ENCODE assay signal across 21 cellular contexts in genomic region chr14:54127526-54127925, GRCh38.
A peak's percentile ranks its signal among the peaks of the same experiment; 100 is the strongest.
DNase-seq lines count a peak whose midpoint lies in the region; ATAC-seq and TF ChIP-seq lines count a peak whose summit lies in the region.
"Had no signal": no experiment of that assay in that cellular context is flagged by ENCODE, and none has a peak within 500 bp of the region (broad histone marks: within the 10 kb centered on the region; RNA-seq: fewer than 3 reads in every experiment).

No MANE protein-coding gene starts in this region.

- no peak for ATAC-seq in SK-N-SH treated with all-trans-retinoic acid at 6 μM for 48 hours
- no peak for ATAC-seq in HG03175 (IDR thresholded peaks at IDR 0.05; ENCODE audit: unreplicated experiment)
- ATAC-seq in left cardiac atrium, result no peak
- ATAC-seq in stimulated activated naive CD8-positive, alpha-beta T cell treated with anti-CD3 and anti-CD28 coated beads, Interleukin-15, amount 100 ng/mL, for 72 hours, result no peak
- ATAC-seq: body of pancreas had no signal

- TF ChIP-seq EP300 in SK-N-SH (IDR thresholded peaks at IDR 0.05; ENCODE audit: borderline replicate concordance in 1 of 2, low read depth in 1 of 2, low read length in 1 of 2), result no peak

- intact Hi-C loops in left cardiac atrium (cut with DNase I), result no loop called here

- POLR2A ChIA-PET in SK-N-SH (lab: Yijun Ruan, JAX), result no interaction called here

- no peaks in the 10 kb centered on the region for H4K20me1 ChIP-seq in SK-N-SH (ENCODE audit: insufficient read depth)

- no peak overlapping the region for H3K27ac ChIP-seq in SK-N-SH (ENCODE audit: low read depth in 2 of 2, low read length in 1 of 2)
- H3K27ac ChIP-seq: body of pancreas, coronary artery, right atrium auricular region had no signal

- no peak overlapping the region for H3K4me3 ChIP-seq in SK-N-SH (ENCODE audit: low read depth in 2 of 2, low read length in 1 of 2)
- H3K4me3 ChIP-seq: body of pancreas, coronary artery, lung, right atrium auricular region had no signal

- WGBS in SK-N-SH (ENCODE audit: low lambda C conversion rate), result 10% methylated on average over 2 of the region's 2 CpGs

- H3K4me3 Mint-ChIP-seq in stimulated activated naive CD8-positive, alpha-beta T cell treated with anti-CD3 and anti-CD28 coated beads, Interleukin-15, amount 100 ng/mL, for 72 hours, result no peak overlapping the region
- H3K4me3 Mint-ChIP-seq: activated naive CD4-positive, alpha-beta T cell treated with anti-CD3 and anti-CD28 coated beads, Interleukin-2, amount 50 U/mL, for 24 hours; naive B cell had no signal

- peaks cover 5 to 7% of the 10 kb centered on the region in 2 donors for H3K9me3 Mint-ChIP-seq in stimulated activated naive CD8-positive, alpha-beta T cell treated with anti-CD3 and anti-CD28 coated beads, Interleukin-15, amount 100 ng/mL, for 72 hours
- H3K9me3 Mint-ChIP-seq: activated naive CD4-positive, alpha-beta T cell treated with anti-CD3 and anti-CD28 coated beads, Interleukin-2, amount 50 U/mL, for 24 hours had no signal

- no peaks in the 10 kb centered on the region for H3K27me3 Mint-ChIP-seq in stimulated activated naive CD8-positive, alpha-beta T cell treated with anti-CD3 and anti-CD28 coated beads, Interleukin-15, amount 100 ng/mL, for 72 hours

- no peaks in the 10 kb centered on the region for H3K27me3 ChIP-seq in SK-N-SH (ENCODE audit: insufficient read depth)
- H3K27me3 ChIP-seq: body of pancreas, right atrium auricular region had no signal

- CTCF ChIA-PET in SK-N-SH (lab: Yijun Ruan, JAX), result no interaction called here

- no peaks in the 10 kb centered on the region for H3F3A ChIP-seq in SK-N-SH (replicated peaks; ENCODE audit: insufficient read depth)

- H3K4me1 Mint-ChIP-seq in stimulated activated naive CD8-positive, alpha-beta T cell treated with anti-CD3 and anti-CD28 coated beads, Interleukin-15, amount 100 ng/mL, for 72 hours, result no peaks in the 10 kb centered on the region
- H3K4me1 Mint-ChIP-seq: activated naive CD4-positive, alpha-beta T cell treated with anti-CD3 and anti-CD28 coated beads, Interleukin-2, amount 50 U/mL, for 24 hours; naive B cell had no signal

- TF ChIP-seq RAD21 in SK-N-SH (IDR thresholded peaks at IDR 0.05; ENCODE audit: low read length), result no peak

- H3K4me1 ChIP-seq in SK-N-SH (ENCODE audit: control insufficient read depth in 1 of 2, insufficient read depth in 2 of 2, low read depth in 1 of 2, low read length in 1 of 2), result no peaks in the 10 kb centered on the region
- H3K4me1 ChIP-seq: body of pancreas, right atrium auricular region had no signal

- no peak overlapping the region for H3K27ac Mint-ChIP-seq in stimulated activated naive CD8-positive, alpha-beta T cell treated with anti-CD3 and anti-CD28 coated beads, Interleukin-15, amount 100 ng/mL, for 72 hours
- H3K27ac Mint-ChIP-seq: activated naive CD4-positive, alpha-beta T cell treated with anti-CD3 and anti-CD28 coated beads, Interleukin-2, amount 50 U/mL, for 24 hours; naive B cell had no signal

- TF ChIP-seq CTCF in SK-N-SH (IDR thresholded peaks at IDR 0.05), result no peak

- no peaks in the 10 kb centered on the region for H3K36me3 ChIP-seq in SK-N-SH (replicated peaks in 1 of 2; ENCODE audit: control insufficient read depth in 1 of 2, insufficient read depth in 2 of 2, low read length in 1 of 2)
- H3K36me3 ChIP-seq: right atrium auricular region had no signal

- no peak overlapping the region for H3K4me2 ChIP-seq in SK-N-SH

- H3K79me2 ChIP-seq in SK-N-SH (ENCODE audit: insufficient read depth), result no peaks in the 10 kb centered on the region

- H3K9me3 ChIP-seq in SK-N-SH, result no peaks in the 10 kb centered on the region
- H3K9me3 ChIP-seq: body of pancreas, right atrium auricular region had no signal

- no peak overlapping the region for H3K9ac ChIP-seq in SK-N-SH

- DNase-seq in SK-N-SH (no peak), amniotic epithelial cell (ENCODE audit: low read depth) (peak; percentile 74), foreskin melanocyte (peak; percentile 50), DMS153 (lab: John Stamatoyannopoulos, UW) (no peak), left cardiac atrium (no peak)
- no peak for DNase-seq in stimulated activated naive CD8-positive, alpha-beta T cell treated with anti-CD3 and anti-CD28 coated beads, Interleukin-15, amount 100 ng/mL, for 72 hours
- DNase-seq: activated CD4-positive, alpha-beta T cell treated with anti-CD3 and anti-CD28 coated beads for 4 hours; body of pancreas; C1 segment of cervical spinal cord; GF-D8; hippocampal formation; islet precursor cell; KBM-7; naive B cell; NCI-H2029 treated with DMSO at 0.1 percent for 48 hours had no signal

- no peak overlapping the region for H2AFZ ChIP-seq in SK-N-SH (ENCODE audit: low read depth)

- no peaks in the 10 kb centered on the region for H3K9me2 ChIP-seq in SK-N-SH

TF ChIP-seq in SK-N-SH, 30 proteins besides CTCF, POLR2A, EP300 and RAD21:
- TF ChIP-seq, protein P1, sequence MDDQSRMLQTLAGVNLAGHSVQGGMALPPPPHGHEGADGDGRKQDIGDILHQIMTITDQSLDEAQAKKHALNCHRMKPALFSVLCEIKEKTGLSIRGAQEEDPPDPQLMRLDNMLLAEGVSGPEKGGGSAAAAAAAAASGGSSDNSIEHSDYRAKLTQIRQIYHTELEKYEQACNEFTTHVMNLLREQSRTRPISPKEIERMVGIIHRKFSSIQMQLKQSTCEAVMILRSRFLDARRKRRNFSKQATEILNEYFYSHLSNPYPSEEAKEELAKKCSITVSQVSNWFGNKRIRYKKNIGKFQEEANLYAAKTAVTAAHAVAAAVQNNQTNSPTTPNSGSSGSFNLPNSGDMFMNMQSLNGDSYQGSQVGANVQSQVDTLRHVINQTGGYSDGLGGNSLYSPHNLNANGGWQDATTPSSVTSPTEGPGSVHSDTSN (IDR thresholded peaks at IDR 0.05), result peak; percentile 31; the same call in 1 of the 2 replicates
- TF ChIP-seq FOXJ3 (CRISPR knock-in tag; IDR thresholded peaks at IDR 0.05), result no peak
TF ChIP-seq in SK-N-SH: peak in this region for 1.

TF ChIP-seq in SK-N-SH treated with all-trans-retinoic acid at 6 μM for 48 hours, 23 proteins besides CTCF, POLR2A, EP300 and RAD21:
- no peak for TF ChIP-seq TCF4 (CRISPR knock-in tag; IDR thresholded peaks at IDR 0.05; ENCODE audit: borderline replicate concordance)

Comparison
In these comparisons a context has a peak if more than half of its experiments do, and no peak if none do; other contexts are left out.
1. DNase-seq: peak in amniotic epithelial cell (single experiment) and foreskin melanocyte (single experiment); none in SK-N-SH (single experiment), DMS153 (single experiment), left cardiac atrium (single experiment) and stimulated activated naive CD8-positive, alpha-beta T cell treated with anti-CD3 and anti-CD28 coated beads, Interleukin-15, amount 100 ng/mL, for 72 hours (0 of 2).